ENCODE assay signal across 9 cellular contexts in the genomic region with DNA sequence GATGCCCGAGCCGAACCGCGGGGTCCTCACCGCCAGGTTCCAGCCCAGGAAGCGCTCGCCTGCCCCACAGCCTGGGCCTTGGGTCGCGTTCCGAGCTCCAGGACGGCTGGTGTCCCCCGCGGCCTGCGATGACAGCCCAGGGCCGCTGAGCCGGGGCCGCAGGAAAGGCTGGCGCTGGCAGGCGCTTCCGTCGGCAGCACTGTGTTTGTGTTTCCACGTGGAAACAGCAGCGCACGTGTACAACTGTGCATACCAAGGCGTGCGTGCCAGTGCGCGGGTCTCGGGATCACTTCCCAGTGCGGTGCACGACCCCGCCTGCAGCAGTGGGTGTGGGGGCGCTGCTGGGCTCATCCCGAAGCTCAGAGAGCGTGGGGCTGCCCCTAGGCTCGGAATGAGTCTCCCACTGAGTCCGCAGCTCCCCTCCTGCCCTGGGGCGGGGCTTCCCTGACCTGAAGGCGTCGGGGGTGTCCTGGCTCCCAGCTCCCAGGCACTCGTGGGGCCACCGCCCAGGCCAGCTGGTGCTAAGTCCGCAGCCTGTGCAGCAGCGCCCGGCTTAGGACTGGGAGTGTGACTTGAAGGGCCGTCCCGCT. TPM values are rescaled to one million over a fixed set of nuclear protein-coding genes. Genes with fewer than 3 reads are reported as not detected.
DNase-seq lines count a peak whose midpoint lies in the region; ATAC-seq and TF ChIP-seq lines count a peak whose summit lies in the region.
"Had no signal": no experiment of that assay in that cellular context is flagged by ENCODE, and none has a peak within 500 bp of the region (broad histone marks: within the 10 kb centered on the region; RNA-seq: fewer than 3 reads in every experiment).

No MANE protein-coding gene starts in this region.

- H3K9me3 Mint-ChIP-seq in activated naive CD4-positive, alpha-beta T cell treated with anti-CD3 and anti-CD28 coated beads for 36 hours, result no peaks in the 10 kb centered on the region

- ATAC-seq in GM18909 (IDR thresholded peaks at IDR 0.05; ENCODE audit: poor library complexity, unreplicated experiment), result peak; percentile 26
- peak; percentile 7 to 31 for ATAC-seq in left cardiac atrium
- no peak for ATAC-seq in GM21447 (IDR thresholded peaks at IDR 0.05; ENCODE audit: unreplicated experiment)

- intact Hi-C loops in activated naive CD4-positive, alpha-beta T cell treated with anti-CD3 and anti-CD28 coated beads for 36 hours (cut with micrococcal nuclease), result loop anchor here (1.0 to 10.0 kb wide), 2 partner anchors 91 to 182 kb away; a partner anchor contains a TSS
- intact Hi-C loops in left cardiac atrium (cut with DNase I), result loop anchor here in 1 of 2 donors (10.0 kb wide), 1 partner anchor 92 kb away; a partner anchor contains a TSS
- intact Hi-C loops in sigmoid colon (cut with DNase I), result no loop called here

- H3K36me3 ChIP-seq in sigmoid colon, result peaks cover 7 to 40% (median 28%) of the 10 kb centered on the region in 4 donors

- no peaks in the 10 kb centered on the region for H3K27me3 ChIP-seq in sigmoid colon

- 19 to 23% methylated on average over 47 of the region's 47 CpGs for WGBS in sigmoid colon, 2 donors

- no peak for TF ChIP-seq POLR2A in sigmoid colon (IDR thresholded peaks at IDR 0.05)

- peak overlapping the region; percentile 57 to 73 (median 72) for H3K27ac ChIP-seq in sigmoid colon

- DNase-seq in activated naive CD4-positive, alpha-beta T cell treated with anti-CD3 and anti-CD28 coated beads for 36 hours, result peak; percentile 31
- DNase-seq in left cardiac atrium, result no peak
- peak; percentile 70 for DNase-seq in sigmoid colon
- no peak for DNase-seq in DMS153 treated with DMSO at 0.1 percent for 48 hours (lab: John Stamatoyannopoulos, UW; ENCODE audit: unreplicated experiment)
- no peak for DNase-seq in AML-193 (lab: John Stamatoyannopoulos, UW)
- no peak for DNase-seq in NCI-H524 (lab: John Stamatoyannopoulos, UW)
- DNase-seq: PC-3 had no signal

- H3K4me3 Mint-ChIP-seq in activated naive CD4-positive, alpha-beta T cell treated with anti-CD3 and anti-CD28 coated beads for 36 hours, result no peak overlapping the region

- peaks cover 0 to 17% (median 12%) of the 10 kb centered on the region in 4 donors for H3K4me1 ChIP-seq in sigmoid colon

- no peak for TF ChIP-seq EP300 in sigmoid colon (IDR thresholded peaks at IDR 0.05)

- H3K27ac Mint-ChIP-seq in activated naive CD4-positive, alpha-beta T cell treated with anti-CD3 and anti-CD28 coated beads for 36 hours, result no peak overlapping the region

- no peaks in the 10 kb centered on the region for H3K27me3 Mint-ChIP-seq in activated naive CD4-positive, alpha-beta T cell treated with anti-CD3 and anti-CD28 coated beads for 36 hours (ENCODE audit: low read depth)

- no peaks in the 10 kb centered on the region for H3K9me3 ChIP-seq in sigmoid colon

- CTCF ChIA-PET in activated naive CD4-positive, alpha-beta T cell treated with anti-CD3 and anti-CD28 coated beads for 36 hours (lab: Charles Lee), result interaction anchor here (0.8 to 3.0 kb wide), 8 partner anchors 8 to 292 kb away, joined by 3 to 11 read pairs (median 3); a partner anchor contains a TSS

- peaks cover 3% of the 10 kb centered on the region for H3K4me1 Mint-ChIP-seq in activated naive CD4-positive, alpha-beta T cell treated with anti-CD3 and anti-CD28 coated beads for 36 hours (ENCODE audit: low read depth)

- TF ChIP-seq CTCF in sigmoid colon (IDR thresholded peaks at IDR 0.05), result no peak

- H3K4me3 ChIP-seq in sigmoid colon, result peak overlapping the region; percentile 20 to 64 (median 56)

- peaks cover 10% of the 10 kb centered on the region for H3K36me3 Mint-ChIP-seq in activated naive CD4-positive, alpha-beta T cell treated with anti-CD3 and anti-CD28 coated beads for 36 hours (ENCODE audit: low read depth)

RNA-seq across cellular contexts. Expression of a gene that starts 17.2 kb away (rescaled TPM):
- total RNA-seq in activated naive CD4-positive, alpha-beta T cell treated with anti-CD3 and anti-CD28 coated beads for 36 hours, result 10 to 100 TPM; 15.3 to 18.1 TPM
- total RNA-seq in left cardiac atrium (10 to 100 TPM; 14.0 to 18.8 TPM), sigmoid colon (10 to 100 TPM; 17.1 to 24.6 (median 19.8) TPM)
- 10 to 100 TPM; 16.8 to 66.0 (median 20.3) TPM for polyA plus RNA-seq in sigmoid colon

Comparison
In these comparisons a context has a peak if more than half of its experiments do, and no peak if none do; other contexts are left out.
1. DNase-seq: peak in activated naive CD4-positive, alpha-beta T cell treated with anti-CD3 and anti-CD28 coated beads for 36 hours (single experiment) and sigmoid colon (single experiment); none in left cardiac atrium (single experiment), DMS153 treated with DMSO at 0.1 percent for 48 hours (single experiment), AML-193 (0 of 2) and NCI-H524 (0 of 2).